8 cellular contexts compared by ENCODE assay signal in the genomic region with DNA sequence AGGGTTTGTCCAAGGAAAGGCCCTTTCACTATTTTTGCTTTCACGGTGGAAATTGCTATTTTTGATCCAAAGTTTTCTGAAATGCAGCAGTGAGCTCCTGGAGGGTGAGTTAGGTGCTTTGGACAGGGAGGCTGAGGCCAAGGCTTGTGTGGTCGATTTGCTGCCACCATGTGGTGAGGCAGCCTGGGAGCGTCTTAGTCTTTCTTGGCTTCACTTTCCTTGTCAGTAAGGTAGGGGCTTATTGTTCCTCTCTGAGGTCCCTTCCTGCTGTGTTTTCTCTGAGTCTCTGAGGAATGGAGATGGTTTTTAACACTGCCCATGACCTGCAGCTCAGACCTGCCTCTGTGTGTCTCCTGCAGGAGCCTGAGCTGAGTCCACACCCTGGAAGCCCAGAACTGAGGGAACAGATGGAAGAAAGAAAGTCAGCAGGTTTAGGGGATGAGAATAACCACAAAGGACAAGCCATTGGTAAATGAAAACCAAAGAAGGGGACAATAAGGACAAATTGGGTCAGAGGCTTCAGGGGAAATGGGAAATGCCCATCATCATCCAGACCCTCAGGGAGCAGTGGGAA. TPM values are rescaled to one million over a fixed set of nuclear protein-coding genes. Genes with fewer than 3 reads are reported as not detected.
DNase-seq lines count a peak whose midpoint lies in the region; ATAC-seq and TF ChIP-seq lines count a peak whose summit lies in the region.

No MANE protein-coding gene starts in this region.

- BruUV-seq in A673 (replicated peaks; lab: Mats Ljungman, UMichigan) (no TSS peak), OCI-LY7 (replicated peaks; lab: Mats Ljungman, UMichigan) (no TSS peak), mammary epithelial cell (replicated peaks; lab: Mats Ljungman, UMichigan) (no TSS peak)

- intact Hi-C loops in A673 (cut with micrococcal nuclease; ENCODE audit: unreplicated experiment) = loop anchor here (1.0 kb wide), 1 partner anchor 45 kb away; no protein-coding TSS in a partner anchor
- intact Hi-C loops in OCI-LY7 (cut with micrococcal nuclease; ENCODE audit: unreplicated experiment) = no loop called here
- intact Hi-C loops in mammary epithelial cell (cut with micrococcal nuclease) = loop anchor here (1.0 kb wide), 3 partner anchors 21 to 79 kb away; no protein-coding TSS in a partner anchor
- intact Hi-C loops in natural killer cell (cut with micrococcal nuclease) = no loop called here

- H3K4me3 ChIP-seq in A673 (ENCODE audit: low read depth, low read length, poor library complexity, severe bottlenecking) (no peak overlapping the region), OCI-LY7 (ENCODE audit: low read depth, low read length, poor library complexity, severe bottlenecking) (no peak overlapping the region), mammary epithelial cell (replicated peaks in 1 of 3; ENCODE audit: insufficient read depth in 1 of 3, low read depth in 2 of 3, low read length in 3 of 3) (no peak overlapping the region)

- H3K27me3 Mint-ChIP-seq in natural killer cell (ENCODE audit: low read depth in 2 of 2) = peaks cover 9 to 12% of the 10 kb centered on the region in 2 donors

- no peak overlapping the region for H3K27ac ChIP-seq in A673 (ENCODE audit: low read depth, low read length, poor library complexity, severe bottlenecking)
- no peak overlapping the region for H3K27ac ChIP-seq in OCI-LY7 (ENCODE audit: low read depth, low read length, poor library complexity, severe bottlenecking)
- no peak overlapping the region for H3K27ac ChIP-seq in mammary epithelial cell (ENCODE audit: insufficient read depth, low read depth, low read length)

- no peaks in the 10 kb centered on the region for H3K9me3 Mint-ChIP-seq in natural killer cell

- H3K9ac ChIP-seq in mammary epithelial cell (ENCODE audit: insufficient read depth, low read length) = no peak overlapping the region

- no peaks in the 10 kb centered on the region for H3K9me2 ChIP-seq in OCI-LY7 (ENCODE audit: insufficient read depth, low read length)

- in situ Hi-C loops in mammary epithelial cell (cut with MboI; ENCODE audit: low sequenced_read_pairs in 2 of 2) = no loop called here

- H3K36me3 ChIP-seq in A673 (ENCODE audit: insufficient read depth, low read length, poor library complexity, severe bottlenecking) = no peaks in the 10 kb centered on the region
- H3K36me3 ChIP-seq in OCI-LY7 (ENCODE audit: insufficient read depth, low read length) = no peaks in the 10 kb centered on the region
- no peaks in the 10 kb centered on the region for H3K36me3 ChIP-seq in mammary epithelial cell (ENCODE audit: insufficient read depth, low read length)

- peak; percentile 61 for DNase-seq in A673 (ENCODE audit: low spot score)
- DNase-seq in GM10248 (ENCODE audit: extremely low spot score) = peak; percentile 50
- DNase-seq in OCI-LY7 (ENCODE audit: low spot score) = peak; percentile 47
- no peak for DNase-seq in mammary epithelial cell
- no peak for DNase-seq in natural killer cell
- no peak for DNase-seq in foreskin melanocyte

- CTCF ChIA-PET in A673 (lab: Charles Lee) (interaction anchor here (0.6 to 1.5 kb wide), 3 partner anchors 12 to 353 kb away, joined by 3 to 6 read pairs (median 5); no protein-coding TSS in a partner anchor), GM10248 (lab: Yijun Ruan, JAX) (interaction anchor here (0.8 to 6.1 kb wide), 10 partner anchors 12 to 119 kb away, joined by 3 to 57 read pairs (median 3); no protein-coding TSS in a partner anchor), OCI-LY7 (lab: Charles Lee; ENCODE audit: unreplicated experiment) (no interaction called here), mammary epithelial cell (lab: Charles Lee; ENCODE audit: low non-redundant PET) (interaction anchor here (0.6 to 1.0 kb wide), 3 partner anchors 12 to 25 kb away, joined by 3 to 4 read pairs (median 3); no protein-coding TSS in a partner anchor)

- no peaks in the 10 kb centered on the region for H3K79me2 ChIP-seq in OCI-LY7 (ENCODE audit: insufficient read depth, low read depth, low read length)
- no peaks in the 10 kb centered on the region for H3K79me2 ChIP-seq in mammary epithelial cell (ENCODE audit: insufficient read depth, low read length)

- no peaks in the 10 kb centered on the region for H3K36me3 Mint-ChIP-seq in natural killer cell

- no peaks in the 10 kb centered on the region for H3K9me3 ChIP-seq in A673 (ENCODE audit: low read depth, low read length, poor library complexity, severe bottlenecking)
- no peaks in the 10 kb centered on the region for H3K9me3 ChIP-seq in OCI-LY7 (ENCODE audit: low read length)
- no peaks in the 10 kb centered on the region for H3K9me3 ChIP-seq in mammary epithelial cell (replicated peaks; ENCODE audit: insufficient read depth, low read length)

- TF ChIP-seq CTCF in A673 (conservative IDR thresholded peaks at IDR 0.05; ENCODE audit: low read depth, low read length) (peak; percentile 81), GM10248 (IDR thresholded peaks at IDR 0.05; ENCODE audit: control extremely low read depth, extremely low read depth, low read depth, missing control alignments) (peak; percentile 77), OCI-LY7 (conservative IDR thresholded peaks at IDR 0.05; ENCODE audit: low read length) (peak; percentile 82), mammary epithelial cell (conservative IDR thresholded peaks at IDR 0.05 in 1 of 2, IDR thresholded peaks at IDR 0.05 in 1 of 2; ENCODE audit: extremely low read depth in 1 of 2, insufficient read depth in 1 of 2, low read depth in 1 of 2, low read length in 2 of 2) (peak; percentile 82 to 86), natural killer cell (IDR thresholded peaks at IDR 0.05) (peak; percentile 35)

- H3K4me1 ChIP-seq in A673 (ENCODE audit: insufficient read depth, low read length, poor library complexity, severe bottlenecking) = no peaks in the 10 kb centered on the region
- no peaks in the 10 kb centered on the region for H3K4me1 ChIP-seq in OCI-LY7 (ENCODE audit: insufficient read depth, low read length, poor library complexity, severe bottlenecking)
- H3K4me1 ChIP-seq in mammary epithelial cell (ENCODE audit: insufficient read depth, low read length) = peaks cover 25% of the 10 kb centered on the region

- POLR2A ChIA-PET in A673 (lab: Charles Lee; ENCODE audit: low non-redundant PET) (no interaction called here), GM10248 (lab: Yijun Ruan, JAX) (no interaction called here), OCI-LY7 (lab: Charles Lee) (no interaction called here)

- peaks cover 0 to 5% of the 10 kb centered on the region in 2 donors for H3K4me1 Mint-ChIP-seq in natural killer cell

- dilution Hi-C loops in mammary epithelial cell (cut with HindIII; ENCODE audit: low sequenced_read_pairs) = no loop called here

- H3K27me3 ChIP-seq in A673 (replicated peaks; ENCODE audit: insufficient read depth, low read depth, low read length, poor library complexity) (peaks cover 17% of the 10 kb centered on the region), mammary epithelial cell (ENCODE audit: insufficient read depth, low read length) (no peaks in the 10 kb centered on the region)

- TF ChIP-seq POLR2A in GM18505 (IDR thresholded peaks at IDR 0.05; ENCODE audit: borderline replicate concordance, extremely low read depth, insufficient read depth, insufficient read length) = no peak

- no peak overlapping the region for H3K4me3 Mint-ChIP-seq in natural killer cell

- H2AFZ ChIP-seq in OCI-LY7 (ENCODE audit: low read length) (no peak overlapping the region), mammary epithelial cell (ENCODE audit: low read depth, low read length) (peak overlapping the region; percentile 72)

- ATAC-seq in natural killer cell = peak in 1 of 3 donors; percentile 38
- no peak for ATAC-seq in GM18505 (IDR thresholded peaks at IDR 0.05; ENCODE audit: unreplicated experiment)
- no peak for ATAC-seq in HG03039 (IDR thresholded peaks at IDR 0.05; ENCODE audit: unreplicated experiment)

- H4K20me1 ChIP-seq in OCI-LY7 (ENCODE audit: insufficient read depth, low read length) (no peaks in the 10 kb centered on the region), mammary epithelial cell (ENCODE audit: insufficient read depth, low read length) (no peaks in the 10 kb centered on the region)

- no peak overlapping the region for H3K4me2 ChIP-seq in OCI-LY7 (ENCODE audit: low read length)
- H3K4me2 ChIP-seq in mammary epithelial cell (ENCODE audit: insufficient read depth, low read depth, low read length) = no peak overlapping the region

- no peak overlapping the region for H3K27ac Mint-ChIP-seq in natural killer cell

- WGBS in mammary epithelial cell (ENCODE audit: low coverage, missing lambda C conversion rate) = 8% methylated on average over 3 of the region's 3 CpGs

RNA-seq across cellular contexts. Expression of gene S100A10, which starts 20.1 kb away (rescaled TPM):
- total RNA-seq in A673 (2021) = 34.0 and 42.4 TPM in 2 replicates
- total RNA-seq in OCI-LY7 (2014; rRNA removed; shearing (Covaris generic)) = not detected in 2 replicates
- 2.6 and 4.1 TPM in 2 replicates for total RNA-seq in OCI-LY7 (2022)
- total RNA-seq in mammary epithelial cell = 1,000 to 10,000 TPM in 1 of 2 donors, 100 to 1,000 TPM in 1; 213 to 2,371 TPM
- 1,008 TPM for polyA plus RNA-seq in mammary epithelial cell
- polyA minus RNA-seq in mammary epithelial cell = 997 TPM
- 100 to 1,000 TPM; 142 to 200 (median 183) TPM for total RNA-seq in natural killer cell

RNA-seq across cellular contexts. Expression of gene S100A11, which starts 23.1 kb away (rescaled TPM):
- 140 and 151 TPM in 2 replicates for total RNA-seq in A673 (2021)
- total RNA-seq in OCI-LY7 (2014; rRNA removed; shearing (Covaris generic)) = not detected in 2 replicates
- 24.3 and 27.1 TPM in 2 replicates for total RNA-seq in OCI-LY7 (2022)
- 1,000 to 10,000 TPM in 1 of 2 donors, 100 to 1,000 TPM in 1; 395 to 2,534 TPM for total RNA-seq in mammary epithelial cell
- 4,742 TPM for polyA plus RNA-seq in mammary epithelial cell
- 4,355 TPM for polyA minus RNA-seq in mammary epithelial cell
- 100 to 1,000 TPM in 1 of 3 donors, 10 to 100 TPM in 2; 70.5 to 114 (median 88.9) TPM for total RNA-seq in natural killer cell

Comparison
In these comparisons a context has a peak if more than half of its experiments do, and no peak if none do; other contexts are left out.
1. DNase-seq: peak in A673 (single experiment), GM10248 (single experiment) and OCI-LY7 (single experiment); none in mammary epithelial cell (single experiment), natural killer cell (single experiment) and foreskin melanocyte (single experiment).
2. intact Hi-C loops: an anchor here in A673 (1.0 kb wide) and mammary epithelial cell (1.0 kb wide); none called in OCI-LY7 and natural killer cell.
3. Peak in every context shown above with its lines, with median percentiles within 50 percentile points of each other: CTCF ChIP-seq.